In the genomic region with DNA sequence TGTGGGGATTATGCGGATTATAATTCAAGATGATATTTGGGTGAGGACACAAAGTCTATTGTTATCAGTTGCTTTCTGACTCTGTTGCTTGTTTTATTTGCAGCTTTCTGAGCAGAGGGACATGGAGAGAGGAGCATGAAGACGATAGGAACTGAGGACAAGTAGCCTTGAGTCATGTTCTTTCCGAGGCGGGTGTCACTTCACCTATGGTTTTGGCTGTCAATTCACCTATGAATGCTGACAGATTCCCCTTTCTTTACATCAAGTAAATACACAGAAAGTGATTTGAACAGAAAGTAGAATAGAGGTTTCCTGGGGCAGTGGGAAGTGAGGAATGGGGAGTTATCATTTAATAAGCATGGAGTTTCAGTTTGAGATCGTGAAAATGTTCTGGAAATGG, we compare ENCODE assay signal across 17 cellular contexts.
DNase-seq lines count a peak whose midpoint lies in the region; ATAC-seq and TF ChIP-seq lines count a peak whose summit lies in the region.
"Had no signal": no experiment of that assay in that cellular context is flagged by ENCODE, and none has a peak within 500 bp of the region (broad histone marks: within the 10 kb centered on the region; RNA-seq: fewer than 3 reads in every experiment).

No MANE protein-coding gene starts in this region.

- H3K27me3 Mint-ChIP-seq in activated CD4-positive, alpha-beta T cell treated with anti-CD3 and anti-CD28 coated beads, Interleukin-2, amount 10 ng/mL, durations not matched to agents 7 days and 5 days = no peaks in the 10 kb centered on the region
- H3K27me3 Mint-ChIP-seq in activated T-helper 1 cell treated with anti-CD3 and anti-CD28 coated beads, Interleukin-12 subunit alpha, Interleukin-12 subunit beta, Interleukin-2, Interleukin-4 antibody, amounts not matched to agents 30 ng/mL and 10 ng/mL and 1 ng/mL, durations not matched to agents 14 hours and 24 hours and 36 hours (ENCODE audit: insufficient read depth) = no peaks in the 10 kb centered on the region
- H3K27me3 Mint-ChIP-seq in WTC11 (ENCODE audit: low read depth) = no peaks in the 10 kb centered on the region; the same call in 1 of the 2 replicates

- CTCF ChIA-PET in activated CD4-positive, alpha-beta T cell treated with anti-CD3 and anti-CD28 coated beads, Interleukin-2, amount 10 ng/mL, durations not matched to agents 7 days and 5 days (lab: Charles Lee) = no interaction called here
- CTCF ChIA-PET in WTC11 (lab: Charles Lee) = no interaction called here

- peak overlapping the region; percentile 4 for H3K4me3 Mint-ChIP-seq in activated CD4-positive, alpha-beta T cell treated with anti-CD3 and anti-CD28 coated beads, Interleukin-2, amount 10 ng/mL, durations not matched to agents 7 days and 5 days
- no peak overlapping the region for H3K4me3 Mint-ChIP-seq in activated T-helper 1 cell treated with anti-CD3 and anti-CD28 coated beads, Interleukin-12 subunit alpha, Interleukin-12 subunit beta, Interleukin-2, Interleukin-4 antibody, amounts not matched to agents 30 ng/mL and 10 ng/mL and 1 ng/mL, durations not matched to agents 14 hours and 24 hours and 36 hours
- H3K4me3 Mint-ChIP-seq in stimulated activated effector memory CD8-positive, alpha-beta T cell treated with anti-CD3 and anti-CD28 coated beads, Interleukin-12 subunit alpha, Interleukin-12 subunit beta, amount 100 ng/mL, for 72 hours = peak overlapping the region; percentile 32
- H3K4me3 Mint-ChIP-seq in WTC11 = no peak overlapping the region

- no peak for TF ChIP-seq CTCF in WTC11 (IDR thresholded peaks at IDR 0.05)

- no peak overlapping the region for H3K27ac Mint-ChIP-seq in activated CD4-positive, alpha-beta T cell treated with anti-CD3 and anti-CD28 coated beads, Interleukin-2, amount 10 ng/mL, durations not matched to agents 7 days and 5 days
- peak overlapping the region; percentile 32 for H3K27ac Mint-ChIP-seq in activated T-helper 1 cell treated with anti-CD3 and anti-CD28 coated beads, Interleukin-12 subunit alpha, Interleukin-12 subunit beta, Interleukin-2, Interleukin-4 antibody, amounts not matched to agents 30 ng/mL and 10 ng/mL and 1 ng/mL, durations not matched to agents 14 hours and 24 hours and 36 hours
- H3K27ac Mint-ChIP-seq in stimulated activated effector memory CD8-positive, alpha-beta T cell treated with anti-CD3 and anti-CD28 coated beads, Interleukin-12 subunit alpha, Interleukin-12 subunit beta, amount 100 ng/mL, for 72 hours = peak overlapping the region; percentile 11
- no peak overlapping the region for H3K27ac Mint-ChIP-seq in WTC11

- DNase-seq in activated CD4-positive, alpha-beta T cell treated with anti-CD3 and anti-CD28 coated beads, Interleukin-2, amount 10 ng/mL, durations not matched to agents 7 days and 5 days = no peak
- no peak for DNase-seq in activated CD4-positive, alpha-beta T cell treated with anti-CD3 and anti-CD28 coated beads for 1 hour
- DNase-seq in stimulated activated CD4-positive, alpha-beta T cell treated with anti-CD3 and anti-CD28 coated beads, Interleukin-15, amount 100 ng/mL, for 24 hours = peak; percentile 16
- DNase-seq in stimulated activated CD4-positive, alpha-beta T cell treated with anti-CD3 and anti-CD28 coated beads, Interleukin-1b, Interleukin-23, amount 100 ng/mL, for 48 hours = no peak
- DNase-seq in activated T-helper 1 cell treated with anti-CD3 and anti-CD28 coated beads, Interleukin-12 subunit alpha, Interleukin-12 subunit beta, Interleukin-2, Interleukin-4 antibody, amounts not matched to agents 30 ng/mL and 10 ng/mL and 1 ng/mL, durations not matched to agents 14 hours and 24 hours and 36 hours (ENCODE audit: low spot score) = no peak
- no peak for DNase-seq in stimulated activated effector memory CD8-positive, alpha-beta T cell treated with anti-CD3 and anti-CD28 coated beads, Interleukin-12 subunit alpha, Interleukin-12 subunit beta, amount 100 ng/mL, for 72 hours (ENCODE audit: low spot score in 2 of 2)
- DNase-seq in WTC11 (ENCODE audit: low spot score) (no peak), NCI-H2029 (lab: John Stamatoyannopoulos, UW) (no peak)
- DNase-seq: Caco-2, EL, KBM-7, MV-4-11, NCI-H1417, NCI-H1930, NCI-H446, OCI-M1 had no signal

- ATAC-seq in stimulated activated effector memory CD8-positive, alpha-beta T cell treated with anti-CD3 and anti-CD28 coated beads, Interleukin-12 subunit alpha, Interleukin-12 subunit beta, amount 100 ng/mL, for 72 hours = peak; percentile 62
- ATAC-seq in WTC11 = no peak
- ATAC-seq: A549 had no signal

- H3K9me3 Mint-ChIP-seq in activated CD4-positive, alpha-beta T cell treated with anti-CD3 and anti-CD28 coated beads, Interleukin-2, amount 10 ng/mL, durations not matched to agents 7 days and 5 days = peaks cover under 1% of the 10 kb centered on the region
- H3K9me3 Mint-ChIP-seq in activated T-helper 1 cell treated with anti-CD3 and anti-CD28 coated beads, Interleukin-12 subunit alpha, Interleukin-12 subunit beta, Interleukin-2, Interleukin-4 antibody, amounts not matched to agents 30 ng/mL and 10 ng/mL and 1 ng/mL, durations not matched to agents 14 hours and 24 hours and 36 hours = no peaks in the 10 kb centered on the region
- no peaks in the 10 kb centered on the region for H3K9me3 Mint-ChIP-seq in stimulated activated effector memory CD8-positive, alpha-beta T cell treated with anti-CD3 and anti-CD28 coated beads, Interleukin-12 subunit alpha, Interleukin-12 subunit beta, amount 100 ng/mL, for 72 hours
- H3K9me3 Mint-ChIP-seq in WTC11 = no peaks in the 10 kb centered on the region

- POLR2A ChIA-PET in activated CD4-positive, alpha-beta T cell treated with anti-CD3 and anti-CD28 coated beads, Interleukin-2, amount 10 ng/mL, durations not matched to agents 7 days and 5 days (lab: Charles Lee) = no interaction called here
- POLR2A ChIA-PET in WTC11 (lab: Charles Lee) = no interaction called here

- peaks cover 3% of the 10 kb centered on the region for H3K4me1 Mint-ChIP-seq in activated CD4-positive, alpha-beta T cell treated with anti-CD3 and anti-CD28 coated beads, Interleukin-2, amount 10 ng/mL, durations not matched to agents 7 days and 5 days
- H3K4me1 Mint-ChIP-seq in activated T-helper 1 cell treated with anti-CD3 and anti-CD28 coated beads, Interleukin-12 subunit alpha, Interleukin-12 subunit beta, Interleukin-2, Interleukin-4 antibody, amounts not matched to agents 30 ng/mL and 10 ng/mL and 1 ng/mL, durations not matched to agents 14 hours and 24 hours and 36 hours (ENCODE audit: low read depth) = peaks cover 18% of the 10 kb centered on the region
- peaks cover 24% of the 10 kb centered on the region for H3K4me1 Mint-ChIP-seq in stimulated activated effector memory CD8-positive, alpha-beta T cell treated with anti-CD3 and anti-CD28 coated beads, Interleukin-12 subunit alpha, Interleukin-12 subunit beta, amount 100 ng/mL, for 72 hours
- H3K4me1 Mint-ChIP-seq in WTC11 = peaks cover 15% of the 10 kb centered on the region

- no peaks in the 10 kb centered on the region for H3K36me3 Mint-ChIP-seq in activated CD4-positive, alpha-beta T cell treated with anti-CD3 and anti-CD28 coated beads, Interleukin-2, amount 10 ng/mL, durations not matched to agents 7 days and 5 days (ENCODE audit: low read depth)
- H3K36me3 Mint-ChIP-seq in activated T-helper 1 cell treated with anti-CD3 and anti-CD28 coated beads, Interleukin-12 subunit alpha, Interleukin-12 subunit beta, Interleukin-2, Interleukin-4 antibody, amounts not matched to agents 30 ng/mL and 10 ng/mL and 1 ng/mL, durations not matched to agents 14 hours and 24 hours and 36 hours (ENCODE audit: low read depth) = no peaks in the 10 kb centered on the region
- H3K36me3 Mint-ChIP-seq in stimulated activated effector memory CD8-positive, alpha-beta T cell treated with anti-CD3 and anti-CD28 coated beads, Interleukin-12 subunit alpha, Interleukin-12 subunit beta, amount 100 ng/mL, for 72 hours = no peaks in the 10 kb centered on the region
- no peaks in the 10 kb centered on the region for H3K36me3 Mint-ChIP-seq in WTC11

- intact Hi-C loops in activated T-helper 1 cell treated with anti-CD3 and anti-CD28 coated beads, Interleukin-12 subunit alpha, Interleukin-12 subunit beta, Interleukin-2, Interleukin-4 antibody, amounts not matched to agents 30 ng/mL and 10 ng/mL and 1 ng/mL, durations not matched to agents 14 hours and 24 hours and 36 hours (cut with micrococcal nuclease) = loop anchor here (5.0 kb wide), 1 partner anchor 61 kb away; no protein-coding TSS in a partner anchor

TF ChIP-seq in WTC11, 78 proteins besides CTCF, POLR2A, EP300 and RAD21 (continues in another document):
- TF ChIP-seq, protein P1, sequence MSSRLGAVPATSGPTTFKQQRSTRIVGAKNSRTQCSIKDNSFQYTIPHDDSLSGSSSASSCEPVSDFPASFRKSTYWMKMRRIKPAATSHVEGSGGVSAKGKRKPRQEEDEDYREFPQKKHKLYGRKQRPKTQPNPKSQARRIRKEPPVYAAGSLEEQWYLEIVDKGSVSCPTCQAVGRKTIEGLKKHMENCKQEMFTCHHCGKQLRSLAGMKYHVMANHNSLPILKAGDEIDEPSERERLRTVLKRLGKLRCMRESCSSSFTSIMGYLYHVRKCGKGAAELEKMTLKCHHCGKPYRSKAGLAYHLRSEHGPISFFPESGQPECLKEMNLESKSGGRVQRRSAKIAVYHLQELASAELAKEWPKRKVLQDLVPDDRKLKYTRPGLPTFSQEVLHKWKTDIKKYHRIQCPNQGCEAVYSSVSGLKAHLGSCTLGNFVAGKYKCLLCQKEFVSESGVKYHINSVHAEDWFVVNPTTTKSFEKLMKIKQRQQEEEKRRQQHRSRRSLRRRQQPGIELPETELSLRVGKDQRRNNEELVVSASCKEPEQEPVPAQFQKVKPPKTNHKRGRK (CRISPR knock-in tag; IDR thresholded peaks at IDR 0.05; ENCODE audit: borderline replicate concordance) = no peak
- TF ChIP-seq JUN (CRISPR knock-in tag; IDR thresholded peaks at IDR 0.05) = no peak

Comparison
In these comparisons a context has a peak if more than half of its experiments do, and no peak if none do; other contexts are left out.
1. H3K27ac Mint-ChIP-seq: peak in activated T-helper 1 cell treated with anti-CD3 and anti-CD28 coated beads, Interleukin-12 subunit alpha, Interleukin-12 subunit beta, Interleukin-2, Interleukin-4 antibody, amounts not matched to agents 30 ng/mL and 10 ng/mL and 1 ng/mL, durations not matched to agents 14 hours and 24 hours and 36 hours (single experiment) and stimulated activated effector memory CD8-positive, alpha-beta T cell treated with anti-CD3 and anti-CD28 coated beads, Interleukin-12 subunit alpha, Interleukin-12 subunit beta, amount 100 ng/mL, for 72 hours (single experiment); none in activated CD4-positive, alpha-beta T cell treated with anti-CD3 and anti-CD28 coated beads, Interleukin-2, amount 10 ng/mL, durations not matched to agents 7 days and 5 days (single experiment) and WTC11 (single experiment).
2. H3K4me3 Mint-ChIP-seq: peak in activated CD4-positive, alpha-beta T cell treated with anti-CD3 and anti-CD28 coated beads, Interleukin-2, amount 10 ng/mL, durations not matched to agents 7 days and 5 days (single experiment) and stimulated activated effector memory CD8-positive, alpha-beta T cell treated with anti-CD3 and anti-CD28 coated beads, Interleukin-12 subunit alpha, Interleukin-12 subunit beta, amount 100 ng/mL, for 72 hours (single experiment); none in activated T-helper 1 cell treated with anti-CD3 and anti-CD28 coated beads, Interleukin-12 subunit alpha, Interleukin-12 subunit beta, Interleukin-2, Interleukin-4 antibody, amounts not matched to agents 30 ng/mL and 10 ng/mL and 1 ng/mL, durations not matched to agents 14 hours and 24 hours and 36 hours (single experiment) and WTC11 (single experiment).